Comparison of ENCODE assay signal across 1 cellular context in genomic region chr5:181187500-181188213, GRCh38.
TF ChIP-seq lines count a peak whose summit lies in the region.

No MANE protein-coding gene starts in this region.

TF ChIP-seq in HepG2, 621 proteins besides CTCF, POLR2A, EP300 and RAD21 (continued from another document and continues in another):
- TF ChIP-seq ZNF691 (CRISPR knock-in tag; IDR thresholded peaks at IDR 0.05; ENCODE audit: borderline replicate concordance, low read depth) (no peak; the same call in 1 of the 2 replicates), ZNF720 (CRISPR knock-in tag; IDR thresholded peaks at IDR 0.05) (no peak), CEBPZ (IDR thresholded peaks at IDR 0.05; ENCODE audit: low read length) (no peak), ZNF230 (CRISPR knock-in tag; IDR thresholded peaks at IDR 0.05) (no peak; the same call in 1 of the 2 replicates), ZNF562 (CRISPR knock-in tag; IDR thresholded peaks at IDR 0.05; ENCODE audit: borderline replicate concordance) (no peak), HOXA7 (CRISPR knock-in tag; IDR thresholded peaks at IDR 0.05) (no peak), HMG20A (CRISPR knock-in tag; IDR thresholded peaks at IDR 0.05; ENCODE audit: borderline replicate concordance) (peak; percentile 16; the same call in 1 of the 2 replicates), ZFY (CRISPR knock-in tag; IDR thresholded peaks at IDR 0.05) (peak; percentile 63; the same call in 1 of the 2 replicates), ZNF740 (CRISPR knock-in tag; IDR thresholded peaks at IDR 0.05) (no peak), DDIT3 (CRISPR knock-in tag; IDR thresholded peaks at IDR 0.05) (0 out of 2 replicates have a peak, but pooled peaks have one; percentile 71), ZNF503 (CRISPR knock-in tag; IDR thresholded peaks at IDR 0.05) (no peak), ATM (IDR thresholded peaks at IDR 0.05; ENCODE audit: borderline replicate concordance) (no peak), CENPX (CRISPR knock-in tag; IDR thresholded peaks at IDR 0.05) (no peak), MAF1 (CRISPR knock-in tag; IDR thresholded peaks at IDR 0.05; ENCODE audit: borderline replicate concordance) (peak; percentile 97), TFDP2 (CRISPR knock-in tag; IDR thresholded peaks at IDR 0.05) (no peak; the same call in 1 of the 2 replicates), TEAD2 (CRISPR knock-in tag; IDR thresholded peaks at IDR 0.05) (no peak), MYC (CRISPR knock-in tag; IDR thresholded peaks at IDR 0.05; ENCODE audit: borderline replicate concordance) (peak; percentile 69; the same call in 1 of the 2 replicates), ZNF124 (CRISPR knock-in tag; IDR thresholded peaks at IDR 0.05) (peak; percentile 84; the same call in 1 of the 2 replicates), RXRB (CRISPR knock-in tag; IDR thresholded peaks at IDR 0.05; ENCODE audit: borderline replicate concordance) (peak; percentile 46; the same call in 1 of the 2 replicates), NFAT5 (CRISPR knock-in tag; IDR thresholded peaks at IDR 0.05) (no peak), PHF21A (CRISPR knock-in tag; IDR thresholded peaks at IDR 0.05) (peak; percentile 72), ESRRA (CRISPR knock-in tag; IDR thresholded peaks at IDR 0.05; ENCODE audit: low read depth) (0 out of 2 replicates have a peak, but pooled peaks have one; percentile 42), CSRNP2 (CRISPR knock-in tag; conservative IDR thresholded peaks at IDR 0.05; ENCODE audit: low read depth) (no peak), ZNF550 (CRISPR knock-in tag; IDR thresholded peaks at IDR 0.05; ENCODE audit: borderline replicate concordance) (no peak), ZFP91 (CRISPR knock-in tag; IDR thresholded peaks at IDR 0.05; ENCODE audit: borderline replicate concordance) (peak; percentile 52; the same call in 1 of the 2 replicates), ZFYVE20 (CRISPR knock-in tag; IDR thresholded peaks at IDR 0.05; ENCODE audit: borderline replicate concordance, low read depth) (no peak), ZNF414 (CRISPR knock-in tag; IDR thresholded peaks at IDR 0.05) (no peak; the same call in 1 of the 2 replicates), ZNF180 (CRISPR knock-in tag; IDR thresholded peaks at IDR 0.05; ENCODE audit: borderline replicate concordance, low read depth) (0 out of 2 replicates have a peak, but pooled peaks have one; percentile 37), SOX6 (IDR thresholded peaks at IDR 0.05) (no peak), SOX6 (CRISPR knock-in tag; IDR thresholded peaks at IDR 0.05) (peak; percentile 9; the same call in 1 of the 2 replicates), IRF9 (CRISPR knock-in tag; IDR thresholded peaks at IDR 0.05; ENCODE audit: borderline replicate concordance) (no peak), ZNF138 (CRISPR knock-in tag; IDR thresholded peaks at IDR 0.05; ENCODE audit: low read depth) (no peak), ZNF773 (CRISPR knock-in tag; IDR thresholded peaks at IDR 0.05; ENCODE audit: borderline replicate concordance) (peak; percentile 86; the same call in 1 of the 2 replicates), ZBTB42 (CRISPR knock-in tag; IDR thresholded peaks at IDR 0.05) (no peak)
- TF ChIP-seq, protein P1, sequence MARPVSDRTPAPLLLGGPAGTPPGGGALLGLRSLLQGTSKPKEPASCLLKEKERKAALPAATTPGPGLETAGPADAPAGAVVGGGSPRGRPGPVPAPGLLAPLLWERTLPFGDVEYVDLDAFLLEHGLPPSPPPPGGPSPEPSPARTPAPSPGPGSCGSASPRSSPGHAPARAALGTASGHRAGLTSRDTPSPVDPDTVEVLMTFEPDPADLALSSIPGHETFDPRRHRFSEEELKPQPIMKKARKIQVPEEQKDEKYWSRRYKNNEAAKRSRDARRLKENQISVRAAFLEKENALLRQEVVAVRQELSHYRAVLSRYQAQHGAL (CRISPR knock-in tag; IDR thresholded peaks at IDR 0.05; ENCODE audit: not compliant biosample characterization): peak; percentile 27
- TF ChIP-seq, protein P2, sequence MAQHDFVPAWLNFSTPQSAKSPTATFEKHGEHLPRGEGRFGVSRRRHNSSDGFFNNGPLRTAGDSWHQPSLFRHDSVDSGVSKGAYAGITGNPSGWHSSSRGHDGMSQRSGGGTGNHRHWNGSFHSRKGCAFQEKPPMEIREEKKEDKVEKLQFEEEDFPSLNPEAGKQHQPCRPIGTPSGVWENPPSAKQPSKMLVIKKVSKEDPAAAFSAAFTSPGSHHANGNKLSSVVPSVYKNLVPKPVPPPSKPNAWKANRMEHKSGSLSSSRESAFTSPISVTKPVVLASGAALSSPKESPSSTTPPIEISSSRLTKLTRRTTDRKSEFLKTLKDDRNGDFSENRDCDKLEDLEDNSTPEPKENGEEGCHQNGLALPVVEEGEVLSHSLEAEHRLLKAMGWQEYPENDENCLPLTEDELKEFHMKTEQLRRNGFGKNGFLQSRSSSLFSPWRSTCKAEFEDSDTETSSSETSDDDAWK (CRISPR knock-in tag; IDR thresholded peaks at IDR 0.05): no peak
